9 cellular contexts compared by ENCODE assay signal in the genomic region with DNA sequence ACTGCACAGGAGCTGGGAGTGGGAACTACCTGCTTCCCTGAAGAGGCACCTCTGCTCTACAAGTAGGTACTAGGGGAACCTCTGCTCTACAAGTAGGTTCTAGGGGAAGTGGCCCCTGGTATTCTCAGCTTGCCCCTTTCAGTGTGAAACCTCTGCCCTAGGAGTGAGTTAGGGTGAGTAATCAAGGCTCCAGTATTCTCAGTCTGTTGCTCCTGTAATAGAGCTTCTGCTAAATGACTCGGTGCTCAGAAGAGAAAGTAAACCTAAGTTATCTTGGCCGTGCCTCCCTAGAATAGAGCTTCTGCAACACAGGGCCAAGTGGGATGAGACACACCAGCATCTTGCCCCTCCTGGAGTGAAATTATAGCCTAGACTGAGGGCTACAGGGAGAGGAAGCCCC. TPM values are rescaled to one million over a fixed set of nuclear protein-coding genes. Genes with fewer than 3 reads are reported as not detected.
DNase-seq lines count a peak whose midpoint lies in the region; ATAC-seq and TF ChIP-seq lines count a peak whose summit lies in the region.
"Had no signal": no experiment of that assay in that cellular context is flagged by ENCODE, and none has a peak within 500 bp of the region (broad histone marks: within the 10 kb centered on the region; RNA-seq: fewer than 3 reads in every experiment).

No MANE protein-coding gene starts in this region.

- no peaks in the 10 kb centered on the region for H3K36me3 ChIP-seq in left ventricle myocardium inferior
- H3K36me3 ChIP-seq in upper lobe of right lung = no peaks in the 10 kb centered on the region

- ATAC-seq in Right ventricle myocardium inferior (no peak), HG03280 (IDR thresholded peaks at IDR 0.05; ENCODE audit: unreplicated experiment) (peak; percentile 63), upper lobe of right lung (peak; percentile 51)

- peaks cover 56% of the 10 kb centered on the region for H3K4me1 ChIP-seq in left ventricle myocardium inferior
- H3K4me1 ChIP-seq in upper lobe of right lung = peaks cover 9% of the 10 kb centered on the region

- no peaks in the 10 kb centered on the region for H3K27me3 ChIP-seq in left ventricle myocardium inferior (ENCODE audit: low read depth)
- no peaks in the 10 kb centered on the region for H3K27me3 ChIP-seq in upper lobe of right lung

- no peak for TF ChIP-seq CTCF in left ventricle myocardium inferior (IDR thresholded peaks at IDR 0.05; ENCODE audit: borderline replicate concordance)
- no peak for TF ChIP-seq CTCF in epithelial cell of proximal tubule (conservative IDR thresholded peaks at IDR 0.05; ENCODE audit: low read depth, low read length)
- no peak for TF ChIP-seq CTCF in upper lobe of right lung (IDR thresholded peaks at IDR 0.05)

- H3K27ac ChIP-seq in left ventricle myocardium inferior (replicated peaks) (peak overlapping the region; percentile 47), upper lobe of right lung (no peak overlapping the region)
- H3K27ac ChIP-seq: VCaP had no signal

- no peak for DNase-seq in left ventricle myocardium inferior
- no peak for DNase-seq in Right ventricle myocardium inferior (ENCODE audit: missing footprints)
- peak; percentile 52 for DNase-seq in epithelial cell of proximal tubule (ENCODE audit: low read depth)
- no peak for DNase-seq in upper lobe of right lung
- DNase-seq in HK-2 (ENCODE audit: unreplicated experiment) = no peak
- no peak for DNase-seq in GOT3 (lab: John Stamatoyannopoulos, UW)
- DNase-seq in NCI-H524 (lab: John Stamatoyannopoulos, UW) = no peak

- no peak overlapping the region for H3K4me3 ChIP-seq in left ventricle myocardium inferior
- no peak overlapping the region for H3K4me3 ChIP-seq in epithelial cell of proximal tubule (ENCODE audit: low read depth, low read length)
- H3K4me3 ChIP-seq in upper lobe of right lung = no peak overlapping the region

- H3K9me3 ChIP-seq in left ventricle myocardium inferior (replicated peaks) (peaks cover 8% of the 10 kb centered on the region), upper lobe of right lung (no peaks in the 10 kb centered on the region)

- intact Hi-C loops in left ventricle myocardium inferior (cut with micrococcal nuclease) (no loop called here), Right ventricle myocardium inferior (cut with DNase I) (no loop called here), upper lobe of right lung (cut with DNase I) (no loop called here)

RNA-seq across cellular contexts. Expression of a gene that starts 13.4 kb away (rescaled TPM):
- total RNA-seq in left ventricle myocardium inferior = 103 TPM
- 91.5 TPM for total RNA-seq in Right ventricle myocardium inferior
- total RNA-seq in epithelial cell of proximal tubule = 14.5 and 23.1 TPM in 2 replicates
- total RNA-seq in upper lobe of right lung = 40.9 TPM

RNA-seq across cellular contexts. Expression of a gene that starts 32.4 kb away (rescaled TPM):
- 27.5 TPM for total RNA-seq in left ventricle myocardium inferior
- 33.0 TPM for total RNA-seq in Right ventricle myocardium inferior
- total RNA-seq in epithelial cell of proximal tubule = 7.4 and 20.1 TPM in 2 replicates
- total RNA-seq in upper lobe of right lung = 160 TPM

RNA-seq across cellular contexts. Expression of a gene that starts 35.1 kb away (rescaled TPM):
- total RNA-seq in left ventricle myocardium inferior = not detected
- not detected for total RNA-seq in Right ventricle myocardium inferior
- total RNA-seq in epithelial cell of proximal tubule = not detected in 2 replicates
- total RNA-seq in upper lobe of right lung = not detected

RNA-seq across cellular contexts. Expression of a gene that starts 54.5 kb away (rescaled TPM):
- total RNA-seq in left ventricle myocardium inferior = 14.2 TPM
- 13.7 TPM for total RNA-seq in Right ventricle myocardium inferior
- 17.8 and 24.6 TPM in 2 replicates for total RNA-seq in epithelial cell of proximal tubule
- total RNA-seq in upper lobe of right lung = 26.9 TPM
